In the genomic region with DNA sequence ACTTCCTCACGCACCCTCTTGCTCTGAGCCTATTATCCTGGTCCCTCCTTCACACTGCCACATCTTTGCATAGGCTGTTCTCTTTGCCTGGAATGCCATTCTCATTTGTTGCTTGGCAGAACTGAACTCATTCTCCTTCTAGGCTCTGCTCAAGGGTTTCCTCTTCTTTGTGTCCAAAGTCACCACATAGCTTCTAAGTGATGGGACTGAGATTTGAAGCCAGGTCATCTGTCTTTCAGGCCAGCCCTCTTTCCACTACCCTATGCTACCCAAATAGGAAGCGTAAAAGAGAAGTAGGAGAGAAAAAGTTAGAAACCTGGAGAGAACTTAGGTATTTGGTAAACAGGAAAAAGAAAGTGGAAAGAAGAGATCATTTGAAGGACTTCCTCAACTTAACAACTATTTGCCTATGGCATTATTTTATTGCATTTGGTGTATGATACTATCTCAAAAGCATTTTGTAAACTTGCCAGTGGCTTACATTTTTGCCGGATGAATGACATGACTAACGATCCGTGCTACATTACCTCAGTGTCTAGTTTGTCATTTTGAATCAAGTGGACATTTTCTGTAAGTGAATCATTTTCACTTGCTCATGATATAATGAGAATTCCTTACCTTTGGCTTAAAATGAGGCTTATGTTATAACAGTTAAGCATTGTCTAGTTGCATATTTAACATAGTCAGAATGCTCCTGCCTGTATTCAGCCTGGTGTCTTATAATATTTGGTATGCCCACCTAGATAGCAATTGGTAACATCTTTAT, we compare ENCODE assay signal across 8 cellular contexts. TPM values are rescaled to one million over a fixed set of nuclear protein-coding genes. Genes with fewer than 3 reads are reported as not detected.
A peak's percentile ranks its signal among the peaks of the same experiment; 100 is the strongest.
DNase-seq lines count a peak whose midpoint lies in the region; ATAC-seq, FAIRE-seq and TF ChIP-seq lines count a peak whose summit lies in the region.

No MANE protein-coding gene starts in this region.

- CTCF ChIA-PET in H1 (lab: Charles Lee; ENCODE audit: partially characterized antibody): interaction anchor here (0.6 to 1.9 kb wide), 5 partner anchors 17 to 1298 kb away, joined by 3 to 5 read pairs (median 3); no protein-coding TSS in a partner anchor

- peaks cover 0 to 7% of the 10 kb centered on the region in 2 experiments for H4K20me1 ChIP-seq in H1 (replicated peaks in 1 of 2; ENCODE audit: control insufficient read depth in 1 of 2, insufficient read depth in 2 of 2, low read length in 2 of 2)

- no peak for TF ChIP-seq POLR2A in H1 (IDR thresholded peaks at IDR 0.05; ENCODE audit: control extremely low read depth in 1 of 2, low read depth in 2 of 2, low read length in 2 of 2)

- DNase-seq in NCI-H69 (lab: John Stamatoyannopoulos, UW) (peak; percentile 30), H1 (ENCODE audit: low read depth in 1 of 2, low spot score in 2 of 2) (no peak), pancreas (no peak), NCI-H187 (lab: John Stamatoyannopoulos, UW) (no peak), NCI-H1436 (lab: John Stamatoyannopoulos, UW) (no peak), OCI-M2 (lab: John Stamatoyannopoulos, UW; ENCODE audit: unreplicated experiment) (no peak), NCI-H1105 (lab: John Stamatoyannopoulos, UW) (no peak)

- H4K8ac ChIP-seq in H1 (ENCODE audit: extremely low read depth, insufficient read depth, low read length): no peak overlapping the region

- no peaks in the 10 kb centered on the region for H3K23me2 ChIP-seq in H1 (ENCODE audit: low read depth, low read length)

- H4K5ac ChIP-seq in H1 (ENCODE audit: insufficient read length, low read depth, low read length): no peak overlapping the region

- no peak overlapping the region for H3K14ac ChIP-seq in H1 (ENCODE audit: insufficient read length)

- no peak overlapping the region for H3K23ac ChIP-seq in H1 (ENCODE audit: insufficient read length)

- no peak overlapping the region for H3K4ac ChIP-seq in H1 (replicated peaks; ENCODE audit: insufficient read length, low read depth, low read length)

- peak in 3 of 4 donors; percentile 15 to 39 (median 27) for ATAC-seq in pancreas

- POLR2A ChIA-PET in H1 (lab: Charles Lee; ENCODE audit: partially characterized antibody): no interaction called here

- TF ChIP-seq CTCF in H1 (IDR thresholded peaks at IDR 0.05; ENCODE audit: control extremely low read depth in 1 of 3, insufficient read depth in 1 of 3, low read depth in 1 of 3, low read length in 3 of 3) (no peak), pancreas (IDR thresholded peaks at IDR 0.05) (no peak)

- H3K79me2 ChIP-seq in H1 (ENCODE audit: control insufficient read depth in 1 of 2, insufficient read depth in 2 of 2, low read length in 2 of 2): peaks cover 0 to 28% of the 10 kb centered on the region in 2 experiments; a peak in 3 of 4 replicates

- no peak overlapping the region for H2BK20ac ChIP-seq in H1 (ENCODE audit: low read length)

- H3K36me3 ChIP-seq in H1 (ENCODE audit: control insufficient read depth in 2 of 4, insufficient read depth in 4 of 4, low read length in 3 of 4): no peaks in the 10 kb centered on the region
- no peaks in the 10 kb centered on the region for H3K36me3 ChIP-seq in pancreas

- TF ChIP-seq RAD21 in H1 (IDR thresholded peaks at IDR 0.05 in 1 of 2, conservative IDR thresholded peaks at IDR 0.05 in 1 of 2; ENCODE audit: low read depth in 2 of 2, low read length in 2 of 2): no peak

- H2BK120ac ChIP-seq in H1 (replicated peaks; ENCODE audit: low read depth, low read length): no peak overlapping the region

- H2BK5ac ChIP-seq in H1 (ENCODE audit: low read depth, low read length): no peak overlapping the region

- no peak overlapping the region for H3K56ac ChIP-seq in H1 (replicated peaks; ENCODE audit: insufficient read length, low read depth, low read length)

- H2AFZ ChIP-seq in H1 (ENCODE audit: low read length): no peak overlapping the region

- H3K4me1 ChIP-seq in H1 (replicated peaks in 1 of 4; ENCODE audit: control insufficient read depth in 3 of 4, insufficient read depth in 4 of 4, low read length in 3 of 4): peaks cover 0 to under 1% (median 0%) of the 10 kb centered on the region in 4 experiments; a peak in 2 of 7 replicates
- H3K4me1 ChIP-seq in pancreas: peaks cover 23 to 34% (median 31%) of the 10 kb centered on the region in 3 donors

- no peak overlapping the region for H3K18ac ChIP-seq in H1 (ENCODE audit: extremely low read depth, low read length)

- intact Hi-C loops in pancreas (cut with DNase I): no loop called here

- no peak overlapping the region for H2BK12ac ChIP-seq in H1 (ENCODE audit: low read depth, low read length)

- H3K4me3 ChIP-seq in H1 (ENCODE audit: extremely low read depth in 1 of 4, insufficient read depth in 2 of 4, low read depth in 3 of 4, low read length in 4 of 4) (no peak overlapping the region), pancreas (no peak overlapping the region)

- TF ChIP-seq EP300 in H1 (IDR thresholded peaks at IDR 0.05; ENCODE audit: borderline replicate concordance in 1 of 2, low read depth in 2 of 2, low read length in 2 of 2): no peak

- H3K9me3 ChIP-seq in H1 (ENCODE audit: insufficient read depth in 2 of 2, low read depth in 1 of 2, low read length in 1 of 2) (no peaks in the 10 kb centered on the region), pancreas (no peaks in the 10 kb centered on the region)

- no peak overlapping the region for H2AK5ac ChIP-seq in H1 (ENCODE audit: low read depth, low read length)

- H3K27me3 ChIP-seq in H1 (replicated peaks in 1 of 4; ENCODE audit: control insufficient read depth in 3 of 4, extremely low read depth in 1 of 4, insufficient read depth in 3 of 4, low read length in 3 of 4): no peaks in the 10 kb centered on the region
- H3K27me3 ChIP-seq in pancreas: no peaks in the 10 kb centered on the region

- H3K4me2 ChIP-seq in H1 (ENCODE audit: insufficient read depth in 1 of 2, low read depth in 2 of 2, low read length in 2 of 2): no peak overlapping the region

- H3K27ac ChIP-seq in H1 (ENCODE audit: low read depth, low read length) (no peak overlapping the region), pancreas (peak overlapping the region in 3 of 4 donors; percentile 44 to 67 (median 64))

- no peak overlapping the region for H3K9ac ChIP-seq in H1 (replicated peaks in 1 of 4; ENCODE audit: extremely low read depth in 1 of 4, low read depth in 3 of 4, low read length in 3 of 4)

- H3K79me1 ChIP-seq in H1 (ENCODE audit: low read depth, low read length): peaks cover 9% of the 10 kb centered on the region; the same call in 1 of the 2 replicates

- no peak overlapping the region for H2BK15ac ChIP-seq in H1 (ENCODE audit: low read length)

- FAIRE-seq in G401.6 (lab: Jason Lieb, UNC): peak; percentile 99
- no peak for FAIRE-seq in H1 (lab: Jason Lieb, UNC)
- FAIRE-seq in pancreas (lab: Jason Lieb, UNC): no peak

- WGBS in H1 (ENCODE audit: extremely low coverage in 1 of 2, insufficient coverage in 1 of 2, insufficient read length in 1 of 2, insufficient replicate concordance in 2 of 2, low coverage in 1 of 2, low lambda C conversion rate in 2 of 2, missing lambda C conversion rate in 1 of 2), 2 experiments: 90% methylated on average over 5 of the region's 5 CpGs; no CpG with 5 or more reads in 1 of the 2 experiments
- 45 to 55% methylated on average over 5 of the region's 5 CpGs for WGBS in pancreas, 2 donors

- no peak overlapping the region for H4K91ac ChIP-seq in H1 (replicated peaks; ENCODE audit: insufficient read length, low read length)

TF ChIP-seq in H1, 55 proteins besides CTCF, POLR2A, EP300 and RAD21:
- TF ChIP-seq HDAC6 (IDR thresholded peaks at IDR 0.05; ENCODE audit: low read depth, low read length): no peak
- peak; percentile 57; the same call in 1 of the 2 replicates for TF ChIP-seq RFX5 (IDR thresholded peaks at IDR 0.05; ENCODE audit: borderline replicate concordance, low read depth, low read length)

RNA-seq across cellular contexts. Expression of a gene that starts 18.5 kb away (rescaled TPM):
- total RNA-seq in H1 (2021; fragmentation: NEBNext Ultra II Directional; extraction: Animal tissue kit (Norgen Biotek cat#: 25700)): 53.6 and 54.9 TPM in 2 replicates
- polyA plus RNA-seq in H1 (2011; rRNA removed): 17.6 and 18.3 TPM in 2 replicates
- 13.8 TPM for polyA plus RNA-seq in H1 (2011; cell fraction: cytosol; rRNA removed)
- 17.7 TPM for polyA plus RNA-seq in H1 (2011; cell fraction: nucleus; rRNA removed)
- polyA plus RNA-seq in H1 (2012, experiment 1 of 2): 15.3 to 18.9 TPM (median 15.8 TPM) in 4 replicates
- polyA plus RNA-seq in H1 (2012, experiment 2 of 2): 8.3 TPM
- 13.5 TPM for polyA plus RNA-seq in H1 (2013, experiment 1 of 2)
- polyA plus RNA-seq in H1 (2013, experiment 2 of 2): 14.1 TPM
- polyA minus RNA-seq in H1 (2011; rRNA and poly(A)+ RNA removed): 28.8 and 36.2 TPM in 2 replicates
- polyA minus RNA-seq in H1 (2011; cell fraction: cytosol; rRNA and poly(A)+ RNA removed): 23.5 TPM
- 22.7 TPM for polyA minus RNA-seq in H1 (2011; cell fraction: nucleus; rRNA and poly(A)+ RNA removed)
- total RNA-seq in pancreas: 10 to 100 TPM; 14.7 to 33.7 (median 23.2) TPM
- 1 to 10 TPM; 6.5 to 7.5 TPM for polyA plus RNA-seq in pancreas

RNA-seq across cellular contexts. Expression of a gene that starts 41.0 kb away (rescaled TPM):
- 165 and 167 TPM in 2 replicates for total RNA-seq in H1 (2021; fragmentation: NEBNext Ultra II Directional; extraction: Animal tissue kit (Norgen Biotek cat#: 25700))
- polyA plus RNA-seq in H1 (2011; rRNA removed): 128 and 133 TPM in 2 replicates
- 206 TPM for polyA plus RNA-seq in H1 (2011; cell fraction: cytosol; rRNA removed)
- polyA plus RNA-seq in H1 (2011; cell fraction: nucleus; rRNA removed): 170 TPM
- 146 to 225 TPM (median 207 TPM) in 4 replicates for polyA plus RNA-seq in H1 (2012, experiment 1 of 2)
- polyA plus RNA-seq in H1 (2012, experiment 2 of 2): 249 TPM
- polyA plus RNA-seq in H1 (2013, experiment 1 of 2): 146 TPM
- 143 TPM for polyA plus RNA-seq in H1 (2013, experiment 2 of 2)
- polyA minus RNA-seq in H1 (2011; rRNA and poly(A)+ RNA removed): 150 and 179 TPM in 2 replicates
- polyA minus RNA-seq in H1 (2011; cell fraction: cytosol; rRNA and poly(A)+ RNA removed): 76.8 TPM
- 75.6 TPM for polyA minus RNA-seq in H1 (2011; cell fraction: nucleus; rRNA and poly(A)+ RNA removed)
- total RNA-seq in pancreas: 10 to 100 TPM; 13.5 to 24.0 (median 15.7) TPM
- polyA plus RNA-seq in pancreas: 10 to 100 TPM; 13.4 to 23.7 TPM
